In genomic region chr1:223785808-223786207, GRCh38 we compare ENCODE assay signal across 29 cellular contexts. TPM values are rescaled to one million over a fixed set of nuclear protein-coding genes. Genes with fewer than 3 reads are reported as not detected.
DNase-seq lines count a peak whose midpoint lies in the region; ATAC-seq and TF ChIP-seq lines count a peak whose summit lies in the region.
"Had no signal": no experiment of that assay in that cellular context is flagged by ENCODE, and none has a peak within 500 bp of the region (broad histone marks: within the 10 kb centered on the region; RNA-seq: fewer than 3 reads in every experiment).

No MANE protein-coding gene starts in this region.

- H3K14ac ChIP-seq in mesenchymal stem cell (ENCODE audit: low read length in 2 of 2): no peak overlapping the region

- no peaks in the 10 kb centered on the region for H3K27me3 ChIP-seq in dorsolateral prefrontal cortex
- H3K27me3 ChIP-seq in mesenchymal stem cell (ENCODE audit: control insufficient read depth in 1 of 2, insufficient read depth in 1 of 2, low read length in 2 of 2): no peaks in the 10 kb centered on the region
- no peaks in the 10 kb centered on the region for H3K27me3 ChIP-seq in thoracic aorta (replicated peaks; ENCODE audit: insufficient read depth)
- no peaks in the 10 kb centered on the region for H3K27me3 ChIP-seq in right cardiac atrium (ENCODE audit: control insufficient read depth, insufficient read depth)
- H3K27me3 ChIP-seq: BLaER1 treated with 17β-estradiol and CSF1 and Interleukin-3, amounts not matched to agents 10 nM and 100 nM; left lung; neutrophil; right lobe of liver had no signal

- intact Hi-C loops in dorsolateral prefrontal cortex (cut with DNase I) (no loop called here), right cardiac atrium (cut with DNase I) (no loop called here)

- H2AK5ac ChIP-seq in mesenchymal stem cell (ENCODE audit: low read length, severe bottlenecking): no peak overlapping the region

- no peak overlapping the region for H2BK5ac ChIP-seq in mesenchymal stem cell (ENCODE audit: low read depth, low read length, poor library complexity, severe bottlenecking)

- H3K79me1 ChIP-seq in mesenchymal stem cell (replicated peaks; ENCODE audit: low read length, poor library complexity, severe bottlenecking): peaks cover 18% of the 10 kb centered on the region

- no peak overlapping the region for H3K4me2 ChIP-seq in mesenchymal stem cell (ENCODE audit: low read length, poor library complexity, severe bottlenecking)
- H3K4me2 ChIP-seq: BLaER1 treated with 17β-estradiol and CSF1 and Interleukin-3, amounts not matched to agents 10 nM and 100 nM; PC-9 had no signal

- H3K4me3 Mint-ChIP-seq in T-helper 17 cell: peak overlapping the region; percentile 63
- H3K4me3 Mint-ChIP-seq: central memory CD8-positive, alpha-beta T cell; H9; stimulated activated naive CD8-positive, alpha-beta T cell treated with anti-CD3 and anti-CD28 coated beads, Interleukin-15, amount 100 ng/mL, for 72 hours had no signal

- H3K9me3 ChIP-seq in T-helper 17 cell (ENCODE audit: control insufficient read depth, low read length, poor library complexity, severe bottlenecking): no peaks in the 10 kb centered on the region
- no peaks in the 10 kb centered on the region for H3K9me3 ChIP-seq in mesenchymal stem cell (ENCODE audit: control insufficient read depth, low read length)
- H3K9me3 ChIP-seq in thoracic aorta: no peaks in the 10 kb centered on the region
- H3K9me3 ChIP-seq in right cardiac atrium (ENCODE audit: control insufficient read depth, low read length): no peaks in the 10 kb centered on the region
- H3K9me3 ChIP-seq: BLaER1 treated with 17β-estradiol and CSF1 and Interleukin-3, amounts not matched to agents 10 nM and 100 nM; left lung; neutrophil; right lobe of liver had no signal

- H3K4ac ChIP-seq in mesenchymal stem cell (ENCODE audit: low read depth in 1 of 2, low read length in 2 of 2): no peak overlapping the region

- no peak overlapping the region for H2BK120ac ChIP-seq in mesenchymal stem cell (ENCODE audit: low read depth, low read length)

- TF ChIP-seq CTCF in dorsolateral prefrontal cortex (IDR thresholded peaks at IDR 0.05 in 54 of 56, conservative IDR thresholded peaks at IDR 0.05 in 2 of 56; ENCODE audit: low read depth in 1 of 56, partially characterized antibody in 56 of 56) (no peak), thoracic aorta (IDR thresholded peaks at IDR 0.05) (no peak)

- H2BK15ac ChIP-seq in mesenchymal stem cell (ENCODE audit: low read depth, poor library complexity, severe bottlenecking): no peak overlapping the region

- H3K4me1 ChIP-seq in mesenchymal stem cell (ENCODE audit: control insufficient read depth, insufficient read depth, low read depth, low read length) (no peaks in the 10 kb centered on the region), thoracic aorta (ENCODE audit: control insufficient read depth in 1 of 2, low read depth in 2 of 2) (peaks cover 12 to 23% of the 10 kb centered on the region in 2 donors), right cardiac atrium (ENCODE audit: control insufficient read depth, insufficient read depth, low read length) (no peaks in the 10 kb centered on the region)
- H3K4me1 ChIP-seq: BLaER1 treated with 17β-estradiol and CSF1 and Interleukin-3, amounts not matched to agents 10 nM and 100 nM; left lung; right lobe of liver had no signal

- no peak overlapping the region for H4K91ac ChIP-seq in mesenchymal stem cell (ENCODE audit: low read length)

- peak overlapping the region in 47 of 59 donors; percentile 4 to 80 (median 56) for H3K27ac ChIP-seq in dorsolateral prefrontal cortex
- H3K27ac ChIP-seq in mesenchymal stem cell (ENCODE audit: low read length, poor library complexity, severe bottlenecking): no peak overlapping the region
- peak overlapping the region; percentile 35 to 63 for H3K27ac ChIP-seq in thoracic aorta
- no peak overlapping the region for H3K27ac ChIP-seq in right cardiac atrium (ENCODE audit: low read length)
- H3K27ac ChIP-seq: BLaER1 treated with 17β-estradiol and CSF1 and Interleukin-3, amounts not matched to agents 10 nM and 100 nM; left lung; neutrophil; PC-9; right lobe of liver; SK-N-MC had no signal

- H4K8ac ChIP-seq in mesenchymal stem cell (ENCODE audit: low read length): no peak overlapping the region

- no peak overlapping the region for H3K18ac ChIP-seq in mesenchymal stem cell (ENCODE audit: low read depth in 1 of 2, low read length in 2 of 2)

- DNase-seq in T-helper 17 cell: no peak
- DNase-seq in dorsolateral prefrontal cortex: no peak
- peak; percentile 39 for DNase-seq in mesenchymal stem cell
- no peak for DNase-seq in thoracic aorta (ENCODE audit: low spot score)
- no peak for DNase-seq in right cardiac atrium
- no peak for DNase-seq in hypothalamus (lab: John Stamatoyannopoulos, UW)
- DNase-seq: activated CD8-positive, alpha-beta memory T cell treated with anti-CD3 and anti-CD28 coated beads for 24 hours; DMS79; GDM1; H9; Karpas-422; left lung; mesendoderm; NCI-H1417; NCI-H2081; NCI-H2227 treated with DMSO at 0.1 percent for 48 hours; NCI-H526 treated with DMSO at 0.1 percent for 48 hours; PC-9; posterior cingulate gyrus; right lobe of liver; stimulated activated CD4-positive, alpha-beta T cell treated with anti-CD3 and anti-CD28 coated beads, Interleukin-12 subunit alpha, Interleukin-12 subunit beta, amount 100 ng/mL, for 4 hours; stimulated activated CD4-positive, alpha-beta T cell treated with anti-CD3 and anti-CD28 coated beads, Interleukin-2, amount 100 ng/mL, for 48 hours; stimulated activated naive CD8-positive, alpha-beta T cell treated with anti-CD3 and anti-CD28 coated beads, Interleukin-15, amount 100 ng/mL, for 72 hours; trophoblast cell had no signal

- H3K36me3 Mint-ChIP-seq in T-helper 17 cell (ENCODE audit: low read depth): peaks cover 5% of the 10 kb centered on the region

- peaks cover 35 to 42% of the 10 kb centered on the region in 2 experiments for H3K36me3 ChIP-seq in mesenchymal stem cell (ENCODE audit: control insufficient read depth in 1 of 2, insufficient read depth in 2 of 2, low read depth in 1 of 2, low read length in 2 of 2)
- H3K36me3 ChIP-seq in thoracic aorta: peaks cover 28% of the 10 kb centered on the region

- H2AFZ ChIP-seq in mesenchymal stem cell (ENCODE audit: low read depth, low read length): no peak overlapping the region
- H2AFZ ChIP-seq: PC-9 had no signal

- H3K27ac Mint-ChIP-seq in T-helper 17 cell: peak overlapping the region; percentile 81
- H3K27ac Mint-ChIP-seq: H9 had no signal

- no peaks in the 10 kb centered on the region for H3K27me3 Mint-ChIP-seq in T-helper 17 cell
- H3K27me3 Mint-ChIP-seq: central memory CD8-positive, alpha-beta T cell; stimulated activated naive CD8-positive, alpha-beta T cell treated with anti-CD3 and anti-CD28 coated beads, Interleukin-15, amount 100 ng/mL, for 72 hours had no signal

- no peak overlapping the region for H2BK12ac ChIP-seq in mesenchymal stem cell (ENCODE audit: low read length in 2 of 2)

- 91% methylated on average over 3 of the region's 5 CpGs for WGBS in mesenchymal stem cell
- 56% methylated on average over 5 of the region's 5 CpGs for WGBS in right cardiac atrium

- H3K23ac ChIP-seq in mesenchymal stem cell (ENCODE audit: low read length in 2 of 2): no peak overlapping the region

- no peak for ATAC-seq in T-helper 17 cell
- ATAC-seq in thoracic aorta (ENCODE audit: insufficient number of reproducible peaks, low FRiP score, low read depth): no peak
- ATAC-seq in right cardiac atrium: no peak
- no peak for ATAC-seq in GM18519 (IDR thresholded peaks at IDR 0.05; ENCODE audit: low FRiP score, unreplicated experiment)
- ATAC-seq: left lung; right lobe of liver; stimulated activated naive CD8-positive, alpha-beta T cell treated with anti-CD3 and anti-CD28 coated beads, Interleukin-15, amount 100 ng/mL, for 72 hours had no signal

- H3K4me3 ChIP-seq in dorsolateral prefrontal cortex (no peak overlapping the region), mesenchymal stem cell (ENCODE audit: insufficient read depth in 1 of 2, low read depth in 1 of 2, low read length in 2 of 2) (no peak overlapping the region), thoracic aorta (no peak overlapping the region), right cardiac atrium (ENCODE audit: low read length) (no peak overlapping the region)
- H3K4me3 ChIP-seq: BLaER1 treated with 17β-estradiol and CSF1 and Interleukin-3, amounts not matched to agents 10 nM and 100 nM; left lung; PC-9; right lobe of liver; SK-N-MC had no signal

- peaks cover 8% of the 10 kb centered on the region for H3K4me1 Mint-ChIP-seq in T-helper 17 cell
- H3K4me1 Mint-ChIP-seq: H9; stimulated activated naive CD8-positive, alpha-beta T cell treated with anti-CD3 and anti-CD28 coated beads, Interleukin-15, amount 100 ng/mL, for 72 hours had no signal

- no peak overlapping the region for H3K9ac ChIP-seq in mesenchymal stem cell (ENCODE audit: low read length)
- H3K9ac ChIP-seq: BLaER1 treated with 17β-estradiol and CSF1 and Interleukin-3, amounts not matched to agents 10 nM and 100 nM had no signal

RNA-seq across cellular contexts. Expression of gene TP53BP2, which starts 59.9 kb away (rescaled TPM):
- total RNA-seq in T-helper 17 cell (100 to 1,000 TPM in 1 of 2 donors, 10 to 100 TPM in 1; 97.6 to 136 TPM), dorsolateral prefrontal cortex (100 to 1,000 TPM in 5 of 120 experiments, 10 to 100 TPM in 115; 32.0 to 134 (median 60.9) TPM), thoracic aorta (10 to 100 TPM; 63.1 to 88.9 TPM), right cardiac atrium (10 to 100 TPM; 25.9 to 29.7 (median 29.6) TPM)
- polyA plus RNA-seq in mesenchymal stem cell (2013, experiment 1 of 2): 20.5 TPM
- 20.5 TPM for polyA plus RNA-seq in mesenchymal stem cell (2013, experiment 2 of 2)
- polyA plus RNA-seq in right cardiac atrium: 9.8 TPM

Comparison
In these comparisons a context has a peak if more than half of its experiments do, and no peak if none do; other contexts are left out.
1. H3K27ac ChIP-seq: peak in dorsolateral prefrontal cortex (47 of 59) and thoracic aorta (2 of 2); none in mesenchymal stem cell (single experiment) and right cardiac atrium (single experiment).